ENCODE assay signal across 1 cellular context in the genomic region with DNA sequence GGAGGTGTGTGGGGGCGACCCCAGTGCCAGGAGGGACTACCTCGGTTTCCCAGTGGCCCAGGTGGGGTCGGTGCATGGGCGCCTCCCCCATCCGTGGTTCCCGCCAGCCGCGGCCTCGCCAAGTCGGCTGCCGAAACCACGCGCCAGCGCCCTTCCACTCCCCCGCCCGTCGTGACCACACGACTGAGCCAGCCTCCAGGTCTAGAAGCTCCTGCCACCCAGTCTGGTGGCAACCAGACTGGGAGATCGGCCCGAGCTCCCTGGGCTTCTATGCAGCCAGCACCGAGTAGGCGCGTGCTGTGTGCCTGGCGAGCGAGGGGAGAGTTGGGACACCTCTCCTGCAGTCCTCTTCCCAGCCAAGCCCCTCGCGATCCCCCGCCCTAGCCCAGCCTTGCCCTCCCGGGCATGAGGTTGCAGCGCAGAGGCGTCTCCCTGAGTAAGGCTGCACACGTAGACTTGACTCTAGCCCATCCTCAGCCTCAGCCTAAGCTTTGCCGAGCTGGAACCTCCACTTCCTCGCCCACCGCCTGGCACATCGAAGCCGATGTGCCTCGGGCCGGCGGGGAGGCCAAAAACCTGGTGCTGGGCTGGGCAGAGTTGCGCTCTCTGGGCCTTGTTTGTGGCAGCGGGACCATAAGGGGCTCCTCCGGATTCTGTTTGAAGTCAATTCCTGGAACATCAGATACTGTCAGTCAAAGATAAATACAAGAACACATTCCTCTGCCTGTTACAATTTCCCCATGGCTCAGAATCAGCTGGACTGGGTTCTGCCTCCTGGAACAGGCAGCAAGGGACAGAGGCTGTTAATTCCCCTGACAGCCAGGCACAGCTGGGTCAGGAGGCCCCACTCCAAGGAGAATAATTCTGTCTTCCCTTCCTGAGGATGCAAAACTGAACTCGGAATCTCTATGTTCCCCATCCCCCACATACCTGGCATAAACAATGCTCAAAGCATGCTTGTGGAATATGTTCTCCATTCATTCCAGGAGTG.
TF ChIP-seq lines count a peak whose summit lies in the region.

No MANE protein-coding gene starts in this region.

TF ChIP-seq in HepG2, 621 proteins besides CTCF, POLR2A, EP300 and RAD21 (continued from another document and continues in another):
- TF ChIP-seq CENPT (CRISPR knock-in tag; IDR thresholded peaks at IDR 0.05; ENCODE audit: low read depth): 0 out of 2 replicates have a peak, but pooled peaks have one; percentile 69
- TF ChIP-seq, protein P1, sequence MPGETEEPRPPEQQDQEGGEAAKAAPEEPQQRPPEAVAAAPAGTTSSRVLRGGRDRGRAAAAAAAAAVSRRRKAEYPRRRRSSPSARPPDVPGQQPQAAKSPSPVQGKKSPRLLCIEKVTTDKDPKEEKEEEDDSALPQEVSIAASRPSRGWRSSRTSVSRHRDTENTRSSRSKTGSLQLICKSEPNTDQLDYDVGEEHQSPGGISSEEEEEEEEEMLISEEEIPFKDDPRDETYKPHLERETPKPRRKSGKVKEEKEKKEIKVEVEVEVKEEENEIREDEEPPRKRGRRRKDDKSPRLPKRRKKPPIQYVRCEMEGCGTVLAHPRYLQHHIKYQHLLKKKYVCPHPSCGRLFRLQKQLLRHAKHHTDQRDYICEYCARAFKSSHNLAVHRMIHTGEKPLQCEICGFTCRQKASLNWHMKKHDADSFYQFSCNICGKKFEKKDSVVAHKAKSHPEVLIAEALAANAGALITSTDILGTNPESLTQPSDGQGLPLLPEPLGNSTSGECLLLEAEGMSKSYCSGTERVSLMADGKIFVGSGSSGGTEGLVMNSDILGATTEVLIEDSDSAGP (CRISPR knock-in tag; IDR thresholded peaks at IDR 0.05; ENCODE audit: borderline replicate concordance): 0 out of 2 replicates have a peak, but pooled peaks have one; percentile 44
- TF ChIP-seq ZNF138 (CRISPR knock-in tag; IDR thresholded peaks at IDR 0.05; ENCODE audit: low read depth): 0 out of 2 replicates have a peak, but pooled peaks have one; percentile 67
- no peak for TF ChIP-seq FIP1L1 (IDR thresholded peaks at IDR 0.05; ENCODE audit: borderline replicate concordance, insufficient read depth, low read depth, low read length)
- TF ChIP-seq, protein P2, sequence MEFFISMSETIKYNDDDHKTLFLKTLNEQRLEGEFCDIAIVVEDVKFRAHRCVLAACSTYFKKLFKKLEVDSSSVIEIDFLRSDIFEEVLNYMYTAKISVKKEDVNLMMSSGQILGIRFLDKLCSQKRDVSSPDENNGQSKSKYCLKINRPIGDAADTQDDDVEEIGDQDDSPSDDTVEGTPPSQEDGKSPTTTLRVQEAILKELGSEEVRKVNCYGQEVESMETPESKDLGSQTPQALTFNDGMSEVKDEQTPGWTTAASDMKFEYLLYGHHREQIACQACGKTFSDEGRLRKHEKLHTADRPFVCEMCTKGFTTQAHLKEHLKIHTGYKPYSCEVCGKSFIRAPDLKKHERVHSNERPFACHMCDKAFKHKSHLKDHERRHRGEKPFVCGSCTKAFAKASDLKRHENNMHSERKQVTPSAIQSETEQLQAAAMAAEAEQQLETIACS (CRISPR knock-in tag; IDR thresholded peaks at IDR 0.05): no peak
- TF ChIP-seq PRPF4 (IDR thresholded peaks at IDR 0.05; ENCODE audit: low read depth, low read length, poor library complexity, severe bottlenecking): no peak
- TF ChIP-seq ZNF850 (CRISPR knock-in tag; conservative IDR thresholded peaks at IDR 0.05): 0 out of 2 replicates have a peak, but pooled peaks have one; percentile 24
- no peak; the same call in 1 of the 2 replicates for TF ChIP-seq DPF2 (CRISPR knock-in tag; IDR thresholded peaks at IDR 0.05; ENCODE audit: borderline replicate concordance, low read depth)
- no peak for TF ChIP-seq TBP (CRISPR knock-in tag; IDR thresholded peaks at IDR 0.05)
- peak; percentile 42; the same call in 1 of the 2 replicates for TF ChIP-seq PHF21A (CRISPR knock-in tag; IDR thresholded peaks at IDR 0.05)
- TF ChIP-seq LCORL (IDR thresholded peaks at IDR 0.05): no peak
- 0 out of 2 replicates have a peak, but pooled peaks have one; percentile 32 for TF ChIP-seq LCORL (CRISPR knock-in tag; IDR thresholded peaks at IDR 0.05)
- TF ChIP-seq ZNF724P (CRISPR knock-in tag; IDR thresholded peaks at IDR 0.05; ENCODE audit: borderline replicate concordance): peak; percentile 48; the same call in 1 of the 2 replicates
- TF ChIP-seq GABPB1 (CRISPR knock-in tag; IDR thresholded peaks at IDR 0.05): no peak; the same call in 1 of the 2 replicates
- TF ChIP-seq, protein P3, sequence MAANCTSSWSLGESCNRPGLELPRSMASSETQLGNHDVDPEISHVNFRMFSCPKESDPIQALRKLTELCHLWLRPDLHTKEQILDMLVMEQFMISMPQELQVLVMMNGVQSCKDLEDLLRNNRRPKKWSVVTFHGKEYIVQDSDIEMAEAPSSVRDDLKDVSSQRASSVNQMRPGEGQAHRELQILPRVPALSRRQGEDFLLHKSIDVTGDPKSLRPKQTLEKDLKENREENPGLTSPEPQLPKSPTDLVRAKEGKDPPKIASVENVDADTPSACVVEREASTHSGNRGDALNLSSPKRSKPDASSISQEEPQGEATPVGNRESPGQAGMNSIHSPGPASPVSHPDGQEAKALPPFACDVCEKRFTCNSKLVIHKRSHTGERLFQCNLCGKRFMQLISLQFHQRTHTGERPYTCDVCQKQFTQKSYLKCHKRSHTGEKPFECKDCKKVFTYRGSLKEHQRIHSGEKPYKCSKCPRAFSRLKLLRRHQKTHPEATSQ (CRISPR knock-in tag; IDR thresholded peaks at IDR 0.05; ENCODE audit: borderline replicate concordance): no peak
- TF ChIP-seq, protein P4, sequence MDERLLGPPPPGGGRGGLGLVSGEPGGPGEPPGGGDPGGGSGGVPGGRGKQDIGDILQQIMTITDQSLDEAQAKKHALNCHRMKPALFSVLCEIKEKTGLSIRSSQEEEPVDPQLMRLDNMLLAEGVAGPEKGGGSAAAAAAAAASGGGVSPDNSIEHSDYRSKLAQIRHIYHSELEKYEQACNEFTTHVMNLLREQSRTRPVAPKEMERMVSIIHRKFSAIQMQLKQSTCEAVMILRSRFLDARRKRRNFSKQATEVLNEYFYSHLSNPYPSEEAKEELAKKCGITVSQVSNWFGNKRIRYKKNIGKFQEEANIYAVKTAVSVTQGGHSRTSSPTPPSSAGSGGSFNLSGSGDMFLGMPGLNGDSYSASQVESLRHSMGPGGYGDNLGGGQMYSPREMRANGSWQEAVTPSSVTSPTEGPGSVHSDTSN (CRISPR knock-in tag; IDR thresholded peaks at IDR 0.05): peak; percentile 32; the same call in 1 of the 2 replicates
- peak; percentile 51; the same call in 1 of the 2 replicates for TF ChIP-seq ZNF788 (CRISPR knock-in tag; IDR thresholded peaks at IDR 0.05; ENCODE audit: borderline replicate concordance)
- TF ChIP-seq, protein P5, sequence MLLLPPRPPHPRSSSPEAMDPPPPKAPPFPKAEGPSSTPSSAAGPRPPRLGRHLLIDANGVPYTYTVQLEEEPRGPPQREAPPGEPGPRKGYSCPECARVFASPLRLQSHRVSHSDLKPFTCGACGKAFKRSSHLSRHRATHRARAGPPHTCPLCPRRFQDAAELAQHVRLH (CRISPR knock-in tag; IDR thresholded peaks at IDR 0.05; ENCODE audit: borderline replicate concordance, low read depth): peak; percentile 31; the same call in 1 of the 2 replicates
- no peak for TF ChIP-seq GTF3A (CRISPR knock-in tag; conservative IDR thresholded peaks at IDR 0.05)
- TF ChIP-seq, protein P6, sequence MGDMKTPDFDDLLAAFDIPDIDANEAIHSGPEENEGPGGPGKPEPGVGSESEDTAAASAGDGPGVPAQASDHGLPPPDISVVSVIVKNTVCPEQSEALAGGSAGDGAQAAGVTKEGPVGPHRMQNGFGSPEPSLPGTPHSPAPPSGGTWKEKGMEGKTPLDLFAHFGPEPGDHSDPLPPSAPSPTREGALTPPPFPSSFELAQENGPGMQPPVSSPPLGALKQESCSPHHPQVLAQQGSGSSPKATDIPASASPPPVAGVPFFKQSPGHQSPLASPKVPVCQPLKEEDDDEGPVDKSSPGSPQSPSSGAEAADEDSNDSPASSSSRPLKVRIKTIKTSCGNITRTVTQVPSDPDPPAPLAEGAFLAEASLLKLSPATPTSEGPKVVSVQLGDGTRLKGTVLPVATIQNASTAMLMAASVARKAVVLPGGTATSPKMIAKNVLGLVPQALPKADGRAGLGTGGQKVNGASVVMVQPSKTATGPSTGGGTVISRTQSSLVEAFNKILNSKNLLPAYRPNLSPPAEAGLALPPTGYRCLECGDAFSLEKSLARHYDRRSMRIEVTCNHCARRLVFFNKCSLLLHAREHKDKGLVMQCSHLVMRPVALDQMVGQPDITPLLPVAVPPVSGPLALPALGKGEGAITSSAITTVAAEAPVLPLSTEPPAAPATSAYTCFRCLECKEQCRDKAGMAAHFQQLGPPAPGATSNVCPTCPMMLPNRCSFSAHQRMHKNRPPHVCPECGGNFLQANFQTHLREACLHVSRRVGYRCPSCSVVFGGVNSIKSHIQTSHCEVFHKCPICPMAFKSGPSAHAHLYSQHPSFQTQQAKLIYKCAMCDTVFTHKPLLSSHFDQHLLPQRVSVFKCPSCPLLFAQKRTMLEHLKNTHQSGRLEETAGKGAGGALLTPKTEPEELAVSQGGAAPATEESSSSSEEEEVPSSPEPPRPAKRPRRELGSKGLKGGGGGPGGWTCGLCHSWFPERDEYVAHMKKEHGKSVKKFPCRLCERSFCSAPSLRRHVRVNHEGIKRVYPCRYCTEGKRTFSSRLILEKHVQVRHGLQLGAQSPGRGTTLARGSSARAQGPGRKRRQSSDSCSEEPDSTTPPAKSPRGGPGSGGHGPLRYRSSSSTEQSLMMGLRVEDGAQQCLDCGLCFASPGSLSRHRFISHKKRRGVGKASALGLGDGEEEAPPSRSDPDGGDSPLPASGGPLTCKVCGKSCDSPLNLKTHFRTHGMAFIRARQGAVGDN (CRISPR knock-in tag; IDR thresholded peaks at IDR 0.05): peak; percentile 78
- TF ChIP-seq HIVEP1 (CRISPR knock-in tag; IDR thresholded peaks at IDR 0.05): peak; percentile 59; the same call in 1 of the 2 replicates
- TF ChIP-seq, protein P7, sequence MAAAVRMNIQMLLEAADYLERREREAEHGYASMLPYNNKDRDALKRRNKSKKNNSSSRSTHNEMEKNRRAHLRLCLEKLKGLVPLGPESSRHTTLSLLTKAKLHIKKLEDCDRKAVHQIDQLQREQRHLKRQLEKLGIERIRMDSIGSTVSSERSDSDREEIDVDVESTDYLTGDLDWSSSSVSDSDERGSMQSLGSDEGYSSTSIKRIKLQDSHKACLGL (CRISPR knock-in tag; IDR thresholded peaks at IDR 0.05): 0 out of 2 replicates have a peak, but pooled peaks have one; percentile 37
- TF ChIP-seq SOX13 (IDR thresholded peaks at IDR 0.05): no peak
- TF ChIP-seq SOX13 (CRISPR knock-in tag; conservative IDR thresholded peaks at IDR 0.05 in 1 of 2, IDR thresholded peaks at IDR 0.05 in 1 of 2): peak in 1 of 2 experiments; percentile 13; a peak in 1 of 4 replicates
- 0 out of 2 replicates have a peak, but pooled peaks have one; percentile 73 for TF ChIP-seq MZF1 (CRISPR knock-in tag; IDR thresholded peaks at IDR 0.05; ENCODE audit: borderline replicate concordance)
- TF ChIP-seq, protein P8, sequence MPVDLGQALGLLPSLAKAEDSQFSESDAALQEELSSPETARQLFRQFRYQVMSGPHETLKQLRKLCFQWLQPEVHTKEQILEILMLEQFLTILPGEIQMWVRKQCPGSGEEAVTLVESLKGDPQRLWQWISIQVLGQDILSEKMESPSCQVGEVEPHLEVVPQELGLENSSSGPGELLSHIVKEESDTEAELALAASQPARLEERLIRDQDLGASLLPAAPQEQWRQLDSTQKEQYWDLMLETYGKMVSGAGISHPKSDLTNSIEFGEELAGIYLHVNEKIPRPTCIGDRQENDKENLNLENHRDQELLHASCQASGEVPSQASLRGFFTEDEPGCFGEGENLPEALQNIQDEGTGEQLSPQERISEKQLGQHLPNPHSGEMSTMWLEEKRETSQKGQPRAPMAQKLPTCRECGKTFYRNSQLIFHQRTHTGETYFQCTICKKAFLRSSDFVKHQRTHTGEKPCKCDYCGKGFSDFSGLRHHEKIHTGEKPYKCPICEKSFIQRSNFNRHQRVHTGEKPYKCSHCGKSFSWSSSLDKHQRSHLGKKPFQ (CRISPR knock-in tag; IDR thresholded peaks at IDR 0.05; ENCODE audit: insufficient replicate concordance): peak; percentile 42
- TF ChIP-seq SP4 (CRISPR knock-in tag; IDR thresholded peaks at IDR 0.05): 0 out of 2 replicates have a peak, but pooled peaks have one; percentile 36
- TF ChIP-seq ZFP62 (CRISPR knock-in tag; IDR thresholded peaks at IDR 0.05): 0 out of 2 replicates have a peak, but pooled peaks have one; percentile 43
- 0 out of 2 replicates have a peak, but pooled peaks have one; percentile 45 for TF ChIP-seq RFXAP (CRISPR knock-in tag; IDR thresholded peaks at IDR 0.05; ENCODE audit: borderline replicate concordance)
- TF ChIP-seq, protein P9, sequence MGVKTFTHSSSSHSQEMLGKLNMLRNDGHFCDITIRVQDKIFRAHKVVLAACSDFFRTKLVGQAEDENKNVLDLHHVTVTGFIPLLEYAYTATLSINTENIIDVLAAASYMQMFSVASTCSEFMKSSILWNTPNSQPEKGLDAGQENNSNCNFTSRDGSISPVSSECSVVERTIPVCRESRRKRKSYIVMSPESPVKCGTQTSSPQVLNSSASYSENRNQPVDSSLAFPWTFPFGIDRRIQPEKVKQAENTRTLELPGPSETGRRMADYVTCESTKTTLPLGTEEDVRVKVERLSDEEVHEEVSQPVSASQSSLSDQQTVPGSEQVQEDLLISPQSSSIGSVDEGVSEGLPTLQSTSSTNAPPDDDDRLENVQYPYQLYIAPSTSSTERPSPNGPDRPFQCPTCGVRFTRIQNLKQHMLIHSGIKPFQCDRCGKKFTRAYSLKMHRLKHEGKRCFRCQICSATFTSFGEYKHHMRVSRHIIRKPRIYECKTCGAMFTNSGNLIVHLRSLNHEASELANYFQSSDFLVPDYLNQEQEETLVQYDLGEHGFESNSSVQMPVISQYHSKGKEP (CRISPR knock-in tag; IDR thresholded peaks at IDR 0.05): no peak
- TF ChIP-seq SIN3B (IDR thresholded peaks at IDR 0.05; ENCODE audit: low read length): no peak
- TF ChIP-seq FOXA3 (CRISPR knock-in tag; IDR thresholded peaks at IDR 0.05): peak; percentile 45; the same call in 1 of the 2 replicates
- 0 out of 2 replicates have a peak, but pooled peaks have one; percentile 51 for TF ChIP-seq ZNF317 (CRISPR knock-in tag; IDR thresholded peaks at IDR 0.05)
- peak; percentile 51; the same call in 1 of the 2 replicates for TF ChIP-seq NR1H2 (CRISPR knock-in tag; IDR thresholded peaks at IDR 0.05; ENCODE audit: borderline replicate concordance, low read depth)
- TF ChIP-seq MLLT10 (CRISPR knock-in tag; IDR thresholded peaks at IDR 0.05): no peak
- 0 out of 2 replicates have a peak, but pooled peaks have one; percentile 43 for TF ChIP-seq ZNF605 (CRISPR knock-in tag; IDR thresholded peaks at IDR 0.05)
- TF ChIP-seq SIX1 (CRISPR knock-in tag; IDR thresholded peaks at IDR 0.05; ENCODE audit: borderline replicate concordance): no peak
- TF ChIP-seq AGO1 (IDR thresholded peaks at IDR 0.05; ENCODE audit: low read depth, low read length, poor library complexity, severe bottlenecking): peak; percentile 25
- TF ChIP-seq, protein P10, sequence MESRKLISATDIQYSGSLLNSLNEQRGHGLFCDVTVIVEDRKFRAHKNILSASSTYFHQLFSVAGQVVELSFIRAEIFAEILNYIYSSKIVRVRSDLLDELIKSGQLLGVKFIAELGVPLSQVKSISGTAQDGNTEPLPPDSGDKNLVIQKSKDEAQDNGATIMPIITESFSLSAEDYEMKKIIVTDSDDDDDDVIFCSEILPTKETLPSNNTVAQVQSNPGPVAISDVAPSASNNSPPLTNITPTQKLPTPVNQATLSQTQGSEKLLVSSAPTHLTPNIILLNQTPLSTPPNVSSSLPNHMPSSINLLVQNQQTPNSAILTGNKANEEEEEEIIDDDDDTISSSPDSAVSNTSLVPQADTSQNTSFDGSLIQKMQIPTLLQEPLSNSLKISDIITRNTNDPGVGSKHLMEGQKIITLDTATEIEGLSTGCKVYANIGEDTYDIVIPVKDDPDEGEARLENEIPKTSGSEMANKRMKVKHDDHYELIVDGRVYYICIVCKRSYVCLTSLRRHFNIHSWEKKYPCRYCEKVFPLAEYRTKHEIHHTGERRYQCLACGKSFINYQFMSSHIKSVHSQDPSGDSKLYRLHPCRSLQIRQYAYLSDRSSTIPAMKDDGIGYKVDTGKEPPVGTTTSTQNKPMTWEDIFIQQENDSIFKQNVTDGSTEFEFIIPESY (CRISPR knock-in tag; IDR thresholded peaks at IDR 0.05): peak; percentile 62
- TF ChIP-seq ZSCAN29 (CRISPR knock-in tag; conservative IDR thresholded peaks at IDR 0.05): no peak
